In genomic region chr9:127735530-127736176, GRCh38 we compare ENCODE assay signal across 9 cellular contexts. TPM values are rescaled to one million over a fixed set of nuclear protein-coding genes. Genes with fewer than 3 reads are reported as not detected.
DNase-seq lines count a peak whose midpoint lies in the region; ATAC-seq and TF ChIP-seq lines count a peak whose summit lies in the region.
"Had no signal": no experiment of that assay in that cellular context is flagged by ENCODE, and none has a peak within 500 bp of the region (broad histone marks: within the 10 kb centered on the region; RNA-seq: fewer than 3 reads in every experiment).

No MANE protein-coding gene starts in this region.

- DNase-seq in DND-41 = no peak
- DNase-seq in HCT116 (ENCODE audit: low read depth, low spot score) = no peak
- no peak for DNase-seq in NCI-H187 treated with DMSO at 0.1 percent for 48 hours (lab: John Stamatoyannopoulos, UW)
- no peak for DNase-seq in NOMO-1 treated with DMSO at 0.1 percent for 48 hours (lab: John Stamatoyannopoulos, UW; ENCODE audit: unreplicated experiment)

- H3K9me2 ChIP-seq in HCT116 (ENCODE audit: insufficient read depth) = no peaks in the 10 kb centered on the region

- peak overlapping the region; percentile 3; the same call in 1 of the 2 replicates for H3K9ac ChIP-seq in DND-41 (ENCODE audit: low read depth, low read length)
- peak overlapping the region; percentile 35 for H3K9ac ChIP-seq in HCT116 (ENCODE audit: low read length)

- ATAC-seq in DND-41 (ENCODE audit: insufficient read depth, low read depth) (no peak), HCT116 (no peak), GM21381 (IDR thresholded peaks at IDR 0.05; ENCODE audit: unreplicated experiment) (no peak), GM19463 (IDR thresholded peaks at IDR 0.05; ENCODE audit: unreplicated experiment) (no peak)

- H3K27ac ChIP-seq in DND-41 (ENCODE audit: low read length) (no peak overlapping the region), HCT116 (ENCODE audit: low read depth, low read length) (no peak overlapping the region)

- intact Hi-C loops in HCT116 (cut with micrococcal nuclease) = loop anchor here (1.0 kb wide), 4 partner anchors 36 to 186 kb away; no protein-coding TSS in a partner anchor

- H3K27me3 ChIP-seq in DND-41 (ENCODE audit: insufficient read depth, low read length, poor library complexity) (no peaks in the 10 kb centered on the region), HCT116 (ENCODE audit: insufficient read depth, low read length) (no peaks in the 10 kb centered on the region)

- POLR2A ChIA-PET in HCT116 (lab: Charles Lee) = interaction anchor here (1.0 to 1.5 kb wide), 5 partner anchors 12 to 127 kb away, joined by 3 to 10 read pairs (median 6); no protein-coding TSS in a partner anchor

- RAD21 ChIA-PET in HCT116 (lab: Charles Lee; ENCODE audit: low non-redundant PET in 1 of 2, low total read pairs in 2 of 2, uncharacterized antibody in 2 of 2, unreplicated experiment in 2 of 2) = interaction anchor here (0.8 to 1.6 kb wide), 6 partner anchors 20 to 186 kb away, joined by 3 to 10 read pairs (median 5); partner anchors contain the start of genes PTRH1 (in 1 of the 2) and TTC16 (in 1 of the 2)

- 0 out of 2 replicates have a peak, but pooled peaks cover 2% of the 10 kb centered on the region for H3K79me2 ChIP-seq in DND-41 (ENCODE audit: insufficient read depth, low read length)
- no peaks in the 10 kb centered on the region for H3K79me2 ChIP-seq in HCT116 (ENCODE audit: insufficient read depth, low read length)

- H3K27ac Mint-ChIP-seq in activated naive CD8-positive, alpha-beta T cell = peak overlapping the region; percentile 89
- peak overlapping the region; percentile 64 to 88 (median 64) for H3K27ac Mint-ChIP-seq in nephron

- H3K4me3 Mint-ChIP-seq in activated naive CD8-positive, alpha-beta T cell = peak overlapping the region; percentile 92
- H3K4me3 Mint-ChIP-seq in nephron = peak overlapping the region; percentile 86 to 94 (median 88)

- no peak for TF ChIP-seq POLR2A in HCT116 (IDR thresholded peaks at IDR 0.05; ENCODE audit: borderline replicate concordance, extremely low read depth, insufficient read depth, insufficient read length)

- H3K36me3 ChIP-seq in DND-41 (ENCODE audit: insufficient read depth, low read length) (peaks cover 12% of the 10 kb centered on the region; the same call in 1 of the 2 replicates), HCT116 (ENCODE audit: control insufficient read depth in 1 of 2, insufficient read depth in 2 of 2, low read length in 2 of 2) (no peaks in the 10 kb centered on the region)

- TF ChIP-seq CTCF in DND-41 (IDR thresholded peaks at IDR 0.05; ENCODE audit: borderline replicate concordance, extremely low read depth, low read length, poor library complexity, severe bottlenecking) (no peak), HCT116 (IDR thresholded peaks at IDR 0.05 in 2 of 3, conservative IDR thresholded peaks at IDR 0.05 in 1 of 3; ENCODE audit: borderline replicate concordance in 1 of 3, insufficient read depth in 1 of 3, low read depth in 2 of 3, low read length in 2 of 3) (no peak), nephron (IDR thresholded peaks at IDR 0.05; ENCODE audit: unreplicated experiment in 3 of 3) (no peak)

- no peaks in the 10 kb centered on the region for H3K9me3 Mint-ChIP-seq in activated naive CD8-positive, alpha-beta T cell (ENCODE audit: low read depth)
- H3K9me3 Mint-ChIP-seq in nephron = no peaks in the 10 kb centered on the region

- no peaks in the 10 kb centered on the region for H3K36me3 Mint-ChIP-seq in activated naive CD8-positive, alpha-beta T cell
- peaks cover 6% of the 10 kb centered on the region for H3K36me3 Mint-ChIP-seq in nephron (ENCODE audit: low read depth)

- H3K4me1 ChIP-seq in DND-41 (ENCODE audit: insufficient read depth, low read length) = peaks cover 21% of the 10 kb centered on the region
- H3K4me1 ChIP-seq in HCT116 (ENCODE audit: control insufficient read depth in 1 of 2, insufficient read depth in 2 of 2, low read length in 2 of 2) = peaks cover 9 to 25% of the 10 kb centered on the region in 2 experiments

- no TSS peak for BruUV-seq in HCT116 (replicated peaks; lab: Mats Ljungman, UMichigan)

- H3K4me2 ChIP-seq in DND-41 (ENCODE audit: insufficient read depth, low read length) (peak overlapping the region; percentile 79), HCT116 (ENCODE audit: low read length) (peak overlapping the region; percentile 96)

- peaks cover 17% of the 10 kb centered on the region for H3K4me1 Mint-ChIP-seq in activated naive CD8-positive, alpha-beta T cell (ENCODE audit: low read depth)
- H3K4me1 Mint-ChIP-seq in nephron = no peaks in the 10 kb centered on the region

- H2AFZ ChIP-seq in DND-41 (ENCODE audit: low read depth, low read length) (no peak overlapping the region), HCT116 (ENCODE audit: low read depth, low read length, poor library complexity, severe bottlenecking) (peak overlapping the region; percentile 50)

- TF ChIP-seq RAD21 in HCT116 (IDR thresholded peaks at IDR 0.05; ENCODE audit: low read depth) = no peak

- H3K27me3 Mint-ChIP-seq in activated naive CD8-positive, alpha-beta T cell = no peaks in the 10 kb centered on the region
- H3K27me3 Mint-ChIP-seq in nephron (ENCODE audit: low read depth) = peaks cover 3% of the 10 kb centered on the region

- H4K20me1 ChIP-seq in DND-41 (ENCODE audit: insufficient read depth, low read length) (no peaks in the 10 kb centered on the region), HCT116 (ENCODE audit: insufficient read depth) (no peaks in the 10 kb centered on the region)

- no peaks in the 10 kb centered on the region for H3K9me3 ChIP-seq in DND-41 (ENCODE audit: insufficient read depth, low read length, severe bottlenecking)
- no peaks in the 10 kb centered on the region for H3K9me3 ChIP-seq in HCT116 (ENCODE audit: control insufficient read depth in 1 of 2, insufficient read depth in 1 of 2, low read depth in 1 of 2, low read length in 2 of 2)

- CTCF ChIA-PET in HCT116 (lab: Charles Lee) = interaction anchor here (0.8 to 2.3 kb wide), 29 partner anchors 9 to 307 kb away, joined by 3 to 46 read pairs (median 6); partner anchors contain the start of genes CDK9, CFAP157, PTRH1 and TTC16

- H3K4me3 ChIP-seq in DND-41 (ENCODE audit: low read depth in 1 of 2, low read length in 2 of 2) (peak overlapping the region in 1 of 2 experiments; percentile 59; a peak in 1 of 4 replicates), HCT116 (replicated peaks in 1 of 2; ENCODE audit: low read depth in 1 of 2, low read length in 2 of 2) (peak overlapping the region in 1 of 2 experiments; percentile 72; a peak in 1 of 4 replicates)

TF ChIP-seq in HCT116, 20 proteins besides CTCF, POLR2A, EP300 and RAD21:
- TF ChIP-seq FOSL1 (IDR thresholded peaks at IDR 0.05; ENCODE audit: low read depth) (no peak), ZBTB33 (IDR thresholded peaks at IDR 0.05; ENCODE audit: extremely low read depth, insufficient replicate concordance, low read length) (no peak), SP1 (IDR thresholded peaks at IDR 0.05; ENCODE audit: low read depth) (no peak), ZFX (IDR thresholded peaks at IDR 0.05) (no peak), EZH2phosphoT487 (IDR thresholded peaks at IDR 0.05; ENCODE audit: borderline replicate concordance) (no peak), CBX3 (IDR thresholded peaks at IDR 0.05; ENCODE audit: low read depth) (no peak), SRF (IDR thresholded peaks at IDR 0.05; ENCODE audit: low read depth) (no peak)

RNA-seq across cellular contexts. Expression of gene TOR2A, which starts 0.6 kb away (rescaled TPM):
- total RNA-seq in HCT116 (2021; ENCODE audit: unreplicated experiment) = 12.0 TPM
- polyA plus RNA-seq in HCT116 (2012) = 16.3 and 18.4 TPM in 2 replicates

RNA-seq across cellular contexts. Expression of gene TTC16, which starts 19.8 kb away (rescaled TPM):
- not detected for total RNA-seq in HCT116 (2021; ENCODE audit: unreplicated experiment)
- 0.03 TPM in 1 of 2 replicates, not detected in the other for polyA plus RNA-seq in HCT116 (2012)

RNA-seq across cellular contexts. Expression of gene PTRH1, which starts 20.2 kb away (rescaled TPM):
- 21.8 TPM for total RNA-seq in HCT116 (2021; ENCODE audit: unreplicated experiment)
- polyA plus RNA-seq in HCT116 (2012) = 21.7 and 21.9 TPM in 2 replicates

RNA-seq across cellular contexts. Expression of gene CFAP157, which starts 28.9 kb away (rescaled TPM):
- total RNA-seq in HCT116 (2021; ENCODE audit: unreplicated experiment) = 0.22 TPM
- polyA plus RNA-seq in HCT116 (2012) = 1.00 and 1.0 TPM in 2 replicates
- total RNA-seq: Right ventricle myocardium inferior had no signal

RNA-seq across cellular contexts. Expression of gene SH2D3C, which starts 42.8 kb away (rescaled TPM):
- 1.3 TPM for total RNA-seq in HCT116 (2021; ENCODE audit: unreplicated experiment)
- polyA plus RNA-seq in HCT116 (2012) = 1.3 and 1.4 TPM in 2 replicates
